Comparison of ENCODE assay signal across 1 cellular context in the genomic region with DNA sequence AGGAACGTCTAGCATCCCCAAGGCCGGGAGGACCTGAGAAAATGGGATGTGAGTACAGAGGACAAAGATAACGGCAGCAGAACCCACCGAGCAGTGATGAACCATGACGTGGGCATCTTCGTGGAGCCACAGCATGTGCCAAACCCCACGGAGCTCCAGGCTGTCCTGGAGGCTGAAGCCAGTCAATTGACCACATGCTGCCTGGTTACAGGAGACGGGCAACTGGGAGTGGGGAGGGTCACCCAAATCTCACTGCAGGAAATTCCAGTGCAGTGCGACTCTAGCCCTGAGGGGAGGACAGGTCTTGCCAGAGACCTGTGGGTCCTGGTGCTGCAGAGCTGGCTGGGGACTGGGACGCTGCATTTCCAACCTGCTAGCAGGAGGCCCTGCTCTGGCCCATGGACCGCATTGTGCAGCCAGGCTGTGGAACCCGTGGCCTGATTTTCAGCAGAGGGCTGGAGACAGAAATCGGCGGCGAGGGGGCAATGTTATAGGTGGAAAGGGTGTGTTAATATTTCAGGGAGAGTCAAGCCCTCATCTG.
TF ChIP-seq lines count a peak whose summit lies in the region.

No MANE protein-coding gene starts in this region.

TF ChIP-seq in GM23338, 12 proteins besides CTCF, POLR2A, EP300 and RAD21 (continued from another document):
- TF ChIP-seq, protein P1, sequence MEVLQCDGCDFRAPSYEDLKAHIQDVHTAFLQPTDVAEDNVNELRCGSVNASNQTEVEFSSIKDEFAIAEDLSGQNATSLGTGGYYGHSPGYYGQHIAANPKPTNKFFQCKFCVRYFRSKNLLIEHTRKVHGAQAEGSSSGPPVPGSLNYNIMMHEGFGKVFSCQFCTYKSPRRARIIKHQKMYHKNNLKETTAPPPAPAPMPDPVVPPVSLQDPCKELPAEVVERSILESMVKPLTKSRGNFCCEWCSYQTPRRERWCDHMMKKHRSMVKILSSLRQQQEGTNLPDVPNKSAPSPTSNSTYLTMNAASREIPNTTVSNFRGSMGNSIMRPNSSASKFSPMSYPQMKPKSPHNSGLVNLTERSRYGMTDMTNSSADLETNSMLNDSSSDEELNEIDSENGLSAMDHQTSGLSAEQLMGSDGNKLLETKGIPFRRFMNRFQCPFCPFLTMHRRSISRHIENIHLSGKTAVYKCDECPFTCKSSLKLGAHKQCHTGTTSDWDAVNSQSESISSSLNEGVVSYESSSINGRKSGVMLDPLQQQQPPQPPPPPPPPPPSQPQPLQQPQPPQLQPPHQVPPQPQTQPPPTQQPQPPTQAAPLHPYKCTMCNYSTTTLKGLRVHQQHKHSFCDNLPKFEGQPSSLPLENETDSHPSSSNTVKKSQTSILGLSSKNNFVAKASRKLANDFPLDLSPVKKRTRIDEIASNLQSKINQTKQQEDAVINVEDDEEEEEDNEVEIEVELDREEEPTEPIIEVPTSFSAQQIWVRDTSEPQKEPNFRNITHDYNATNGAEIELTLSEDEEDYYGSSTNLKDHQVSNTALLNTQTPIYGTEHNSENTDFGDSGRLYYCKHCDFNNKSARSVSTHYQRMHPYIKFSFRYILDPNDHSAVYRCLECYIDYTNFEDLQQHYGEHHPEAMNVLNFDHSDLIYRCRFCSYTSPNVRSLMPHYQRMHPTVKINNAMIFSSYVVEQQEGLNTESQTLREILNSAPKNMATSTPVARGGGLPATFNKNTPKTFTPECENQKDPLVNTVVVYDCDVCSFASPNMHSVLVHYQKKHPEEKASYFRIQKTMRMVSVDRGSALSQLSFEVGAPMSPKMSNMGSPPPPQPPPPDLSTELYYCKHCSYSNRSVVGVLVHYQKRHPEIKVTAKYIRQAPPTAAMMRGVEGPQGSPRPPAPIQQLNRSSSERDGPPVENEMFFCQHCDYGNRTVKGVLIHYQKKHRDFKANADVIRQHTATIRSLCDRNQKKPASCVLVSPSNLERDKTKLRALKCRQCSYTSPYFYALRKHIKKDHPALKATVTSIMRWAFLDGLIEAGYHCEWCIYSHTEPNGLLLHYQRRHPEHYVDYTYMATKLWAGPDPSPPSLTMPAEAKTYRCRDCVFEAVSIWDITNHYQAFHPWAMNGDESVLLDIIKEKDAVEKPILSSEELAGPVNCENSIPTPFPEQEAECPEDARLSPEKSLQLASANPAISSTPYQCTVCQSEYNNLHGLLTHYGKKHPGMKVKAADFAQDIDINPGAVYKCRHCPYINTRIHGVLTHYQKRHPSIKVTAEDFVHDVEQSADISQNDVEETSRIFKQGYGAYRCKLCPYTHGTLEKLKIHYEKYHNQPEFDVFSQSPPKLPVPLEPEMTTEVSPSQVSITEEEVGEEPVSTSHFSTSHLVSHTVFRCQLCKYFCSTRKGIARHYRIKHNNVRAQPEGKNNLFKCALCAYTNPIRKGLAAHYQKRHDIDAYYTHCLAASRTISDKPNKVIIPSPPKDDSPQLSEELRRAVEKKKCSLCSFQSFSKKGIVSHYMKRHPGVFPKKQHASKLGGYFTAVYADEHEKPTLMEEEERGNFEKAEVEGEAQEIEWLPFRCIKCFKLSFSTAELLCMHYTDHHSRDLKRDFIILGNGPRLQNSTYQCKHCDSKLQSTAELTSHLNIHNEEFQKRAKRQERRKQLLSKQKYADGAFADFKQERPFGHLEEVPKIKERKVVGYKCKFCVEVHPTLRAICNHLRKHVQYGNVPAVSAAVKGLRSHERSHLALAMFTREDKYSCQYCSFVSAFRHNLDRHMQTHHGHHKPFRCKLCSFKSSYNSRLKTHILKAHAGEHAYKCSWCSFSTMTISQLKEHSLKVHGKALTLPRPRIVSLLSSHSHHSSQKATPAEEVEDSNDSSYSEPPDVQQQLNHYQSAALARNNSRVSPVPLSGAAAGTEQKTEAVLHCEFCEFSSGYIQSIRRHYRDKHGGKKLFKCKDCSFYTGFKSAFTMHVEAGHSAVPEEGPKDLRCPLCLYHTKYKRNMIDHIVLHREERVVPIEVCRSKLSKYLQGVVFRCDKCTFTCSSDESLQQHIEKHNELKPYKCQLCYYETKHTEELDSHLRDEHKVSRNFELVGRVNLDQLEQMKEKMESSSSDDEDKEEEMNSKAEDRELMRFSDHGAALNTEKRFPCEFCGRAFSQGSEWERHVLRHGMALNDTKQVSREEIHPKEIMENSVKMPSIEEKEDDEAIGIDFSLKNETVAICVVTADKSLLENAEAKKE (CRISPR knock-in tag; IDR thresholded peaks at IDR 0.05): no peak
